ENCODE assay signal across 13 cellular contexts in the genomic region with DNA sequence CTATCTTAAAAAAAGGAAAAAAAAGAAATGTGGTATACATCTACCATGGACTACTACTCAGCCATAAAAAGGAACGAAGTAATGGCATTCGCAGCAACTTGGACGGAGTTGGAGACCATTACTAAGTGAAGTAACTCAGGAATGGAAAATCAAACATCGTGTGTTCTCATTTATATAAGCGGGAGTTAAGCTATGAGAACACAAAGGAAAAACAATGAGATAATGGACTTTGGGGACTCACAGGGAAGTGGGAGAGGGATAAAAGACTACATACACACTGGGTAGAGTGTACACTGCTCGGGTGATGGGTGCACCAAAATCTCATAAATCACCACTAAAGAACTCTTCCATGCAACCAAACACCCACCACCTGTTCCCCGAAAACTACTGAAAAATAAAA. TPM values are rescaled to one million over a fixed set of nuclear protein-coding genes. Genes with fewer than 3 reads are reported as not detected.
DNase-seq lines count a peak whose midpoint lies in the region; ATAC-seq and TF ChIP-seq lines count a peak whose summit lies in the region.
"Had no signal": no experiment of that assay in that cellular context is flagged by ENCODE, and none has a peak within 500 bp of the region (broad histone marks: within the 10 kb centered on the region; RNA-seq: fewer than 3 reads in every experiment).

No MANE protein-coding gene starts in this region.

- CTCF ChIA-PET in activated CD8-positive, alpha-beta T cell treated with anti-CD3 and anti-CD28 coated beads, Interleukin-2, amount 10 ng/mL, durations not matched to agents 7 days and 5 days (lab: Charles Lee), result interaction anchor here (1.2 kb wide), 1 partner anchor 9 kb away, joined by 3 read pairs; no protein-coding TSS in a partner anchor
- CTCF ChIA-PET in activated CD8-positive, alpha-beta T cell treated with anti-CD3 and anti-CD28 coated beads for 36 hours (lab: Charles Lee), result no interaction called here

- H3K36me3 Mint-ChIP-seq in activated CD8-positive, alpha-beta T cell treated with anti-CD3 and anti-CD28 coated beads, Interleukin-2, amount 10 ng/mL, durations not matched to agents 7 days and 5 days (ENCODE audit: low read depth), result peaks cover 18% of the 10 kb centered on the region
- H3K36me3 Mint-ChIP-seq in activated CD8-positive, alpha-beta T cell treated with anti-CD3 and anti-CD28 coated beads for 36 hours (ENCODE audit: low read depth), result peaks cover 17% of the 10 kb centered on the region
- no peaks in the 10 kb centered on the region for H3K36me3 Mint-ChIP-seq in T-helper 17 cell (ENCODE audit: low read depth)
- H3K36me3 Mint-ChIP-seq in endothelial cell (ENCODE audit: low read depth, unreplicated experiment), result peaks cover 5% of the 10 kb centered on the region
- peaks cover 42% of the 10 kb centered on the region for H3K36me3 Mint-ChIP-seq in stimulated activated effector memory CD8-positive, alpha-beta T cell treated with anti-CD3 and anti-CD28 coated beads, Interleukin-12 subunit alpha, Interleukin-12 subunit beta, amount 100 ng/mL, for 72 hours

- H3K27me3 Mint-ChIP-seq in activated CD8-positive, alpha-beta T cell treated with anti-CD3 and anti-CD28 coated beads, Interleukin-2, amount 10 ng/mL, durations not matched to agents 7 days and 5 days (ENCODE audit: low read depth), result no peaks in the 10 kb centered on the region
- no peaks in the 10 kb centered on the region for H3K27me3 Mint-ChIP-seq in activated CD8-positive, alpha-beta T cell treated with anti-CD3 and anti-CD28 coated beads for 36 hours
- no peaks in the 10 kb centered on the region for H3K27me3 Mint-ChIP-seq in T-helper 17 cell
- no peaks in the 10 kb centered on the region for H3K27me3 Mint-ChIP-seq in endothelial cell (ENCODE audit: unreplicated experiment)

- H3K9me3 Mint-ChIP-seq in activated CD8-positive, alpha-beta T cell treated with anti-CD3 and anti-CD28 coated beads, Interleukin-2, amount 10 ng/mL, durations not matched to agents 7 days and 5 days (ENCODE audit: insufficient read depth), result no peaks in the 10 kb centered on the region
- no peaks in the 10 kb centered on the region for H3K9me3 Mint-ChIP-seq in activated CD8-positive, alpha-beta T cell treated with anti-CD3 and anti-CD28 coated beads for 36 hours
- H3K9me3 Mint-ChIP-seq in endothelial cell (ENCODE audit: unreplicated experiment), result no peaks in the 10 kb centered on the region
- H3K9me3 Mint-ChIP-seq in stimulated activated effector memory CD8-positive, alpha-beta T cell treated with anti-CD3 and anti-CD28 coated beads, Interleukin-12 subunit alpha, Interleukin-12 subunit beta, amount 100 ng/mL, for 72 hours, result no peaks in the 10 kb centered on the region
- H3K9me3 Mint-ChIP-seq: CD14-positive monocyte; CD8-positive, alpha-beta T cell had no signal

- peak; percentile 4 for DNase-seq in activated CD8-positive, alpha-beta T cell treated with anti-CD3 and anti-CD28 coated beads, Interleukin-2, amount 10 ng/mL, durations not matched to agents 7 days and 5 days
- no peak for DNase-seq in activated CD8-positive, alpha-beta T cell treated with anti-CD3 and anti-CD28 coated beads for 36 hours
- DNase-seq in T-helper 17 cell (no peak), endothelial cell (ENCODE audit: low spot score) (no peak), H4 (ENCODE audit: low spot score) (no peak), left ventricle myocardium superior (no peak)
- DNase-seq in stimulated activated effector memory CD8-positive, alpha-beta T cell treated with anti-CD3 and anti-CD28 coated beads, Interleukin-12 subunit alpha, Interleukin-12 subunit beta, amount 100 ng/mL, for 72 hours (ENCODE audit: low spot score in 2 of 2), result no peak
- DNase-seq: CD8-positive, alpha-beta T cell; DMS53; GF-D8; HCEC 1CT had no signal

- peaks cover 19% of the 10 kb centered on the region for H3K4me1 Mint-ChIP-seq in activated CD8-positive, alpha-beta T cell treated with anti-CD3 and anti-CD28 coated beads, Interleukin-2, amount 10 ng/mL, durations not matched to agents 7 days and 5 days (ENCODE audit: low read depth)
- peaks cover 45% of the 10 kb centered on the region for H3K4me1 Mint-ChIP-seq in activated CD8-positive, alpha-beta T cell treated with anti-CD3 and anti-CD28 coated beads for 36 hours (ENCODE audit: low read depth)
- peaks cover 47% of the 10 kb centered on the region for H3K4me1 Mint-ChIP-seq in T-helper 17 cell
- no peaks in the 10 kb centered on the region for H3K4me1 Mint-ChIP-seq in endothelial cell (ENCODE audit: unreplicated experiment)
- H3K4me1 Mint-ChIP-seq in stimulated activated effector memory CD8-positive, alpha-beta T cell treated with anti-CD3 and anti-CD28 coated beads, Interleukin-12 subunit alpha, Interleukin-12 subunit beta, amount 100 ng/mL, for 72 hours, result peaks cover 37% of the 10 kb centered on the region

- no peaks in the 10 kb centered on the region for H3K9me3 ChIP-seq in T-helper 17 cell (ENCODE audit: control insufficient read depth, low read length, poor library complexity, severe bottlenecking)

- no peak overlapping the region for H3K4me3 Mint-ChIP-seq in activated CD8-positive, alpha-beta T cell treated with anti-CD3 and anti-CD28 coated beads, Interleukin-2, amount 10 ng/mL, durations not matched to agents 7 days and 5 days
- no peak overlapping the region for H3K4me3 Mint-ChIP-seq in activated CD8-positive, alpha-beta T cell treated with anti-CD3 and anti-CD28 coated beads for 36 hours
- H3K4me3 Mint-ChIP-seq in T-helper 17 cell, result peak overlapping the region; percentile 13
- H3K4me3 Mint-ChIP-seq in endothelial cell (ENCODE audit: unreplicated experiment), result no peak overlapping the region
- no peak overlapping the region for H3K4me3 Mint-ChIP-seq in stimulated activated effector memory CD8-positive, alpha-beta T cell treated with anti-CD3 and anti-CD28 coated beads, Interleukin-12 subunit alpha, Interleukin-12 subunit beta, amount 100 ng/mL, for 72 hours
- H3K4me3 Mint-ChIP-seq: CD14-positive monocyte; CD8-positive, alpha-beta T cell had no signal

- ATAC-seq in activated CD8-positive, alpha-beta T cell treated with anti-CD3 and anti-CD28 coated beads, Interleukin-2, amount 10 ng/mL, durations not matched to agents 7 days and 5 days, result no peak
- ATAC-seq in activated CD8-positive, alpha-beta T cell treated with anti-CD3 and anti-CD28 coated beads for 36 hours, result no peak
- ATAC-seq in T-helper 17 cell (no peak), HG03439 (IDR thresholded peaks at IDR 0.05; ENCODE audit: unreplicated experiment) (no peak), left ventricle myocardium superior (no peak)
- ATAC-seq in stimulated activated effector memory CD8-positive, alpha-beta T cell treated with anti-CD3 and anti-CD28 coated beads, Interleukin-12 subunit alpha, Interleukin-12 subunit beta, amount 100 ng/mL, for 72 hours, result no peak
- ATAC-seq: CD8-positive, alpha-beta T cell had no signal

- no peak for TF ChIP-seq CTCF in activated CD8-positive, alpha-beta T cell treated with anti-CD3 and anti-CD28 coated beads for 36 hours (IDR thresholded peaks at IDR 0.05)
- TF ChIP-seq CTCF in endothelial cell (IDR thresholded peaks at IDR 0.05; ENCODE audit: unreplicated experiment), result no peak

- no peak overlapping the region for H3K27ac Mint-ChIP-seq in activated CD8-positive, alpha-beta T cell treated with anti-CD3 and anti-CD28 coated beads, Interleukin-2, amount 10 ng/mL, durations not matched to agents 7 days and 5 days
- H3K27ac Mint-ChIP-seq in activated CD8-positive, alpha-beta T cell treated with anti-CD3 and anti-CD28 coated beads for 36 hours, result no peak overlapping the region
- H3K27ac Mint-ChIP-seq in T-helper 17 cell (no peak overlapping the region), endothelial cell (ENCODE audit: unreplicated experiment) (peak overlapping the region; percentile 55)
- peak overlapping the region; percentile 32 for H3K27ac Mint-ChIP-seq in stimulated activated effector memory CD8-positive, alpha-beta T cell treated with anti-CD3 and anti-CD28 coated beads, Interleukin-12 subunit alpha, Interleukin-12 subunit beta, amount 100 ng/mL, for 72 hours
- H3K27ac Mint-ChIP-seq: CD8-positive, alpha-beta T cell had no signal

- intact Hi-C loops in activated CD8-positive, alpha-beta T cell treated with anti-CD3 and anti-CD28 coated beads for 36 hours (cut with micrococcal nuclease), result no loop called here
- intact Hi-C loops in left ventricle myocardium superior (cut with micrococcal nuclease), result no loop called here

- POLR2A ChIA-PET in activated CD8-positive, alpha-beta T cell treated with anti-CD3 and anti-CD28 coated beads, Interleukin-2, amount 10 ng/mL, durations not matched to agents 7 days and 5 days (lab: Charles Lee), result no interaction called here
- POLR2A ChIA-PET in activated CD8-positive, alpha-beta T cell treated with anti-CD3 and anti-CD28 coated beads for 36 hours (lab: Charles Lee), result no interaction called here

RNA-seq across cellular contexts. Expression of gene RAB6A, which starts 11.8 kb away (rescaled TPM):
- total RNA-seq in activated CD8-positive, alpha-beta T cell treated with anti-CD3 and anti-CD28 coated beads, Interleukin-2, amount 10 ng/mL, durations not matched to agents 7 days and 5 days, result 100 to 1,000 TPM in 1 of 2 experiments, 10 to 100 TPM in 1; 97.7 to 101 TPM
- total RNA-seq in activated CD8-positive, alpha-beta T cell treated with anti-CD3 and anti-CD28 coated beads for 36 hours, result 10 to 100 TPM; 75.3 to 77.6 TPM
- total RNA-seq in T-helper 17 cell (10 to 100 TPM; 63.8 to 70.3 TPM), endothelial cell (ENCODE audit: unreplicated experiment) (125 TPM), left ventricle myocardium superior (96.3 TPM)
- 31.6 and 47.8 TPM in 2 replicates for total RNA-seq in H4 (2014; rRNA removed; shearing (Covaris generic))

RNA-seq across cellular contexts. Expression of gene MRPL48, which starts 38.6 kb away (rescaled TPM):
- total RNA-seq in activated CD8-positive, alpha-beta T cell treated with anti-CD3 and anti-CD28 coated beads, Interleukin-2, amount 10 ng/mL, durations not matched to agents 7 days and 5 days, result 10 to 100 TPM; 45.1 to 46.0 TPM
- 10 to 100 TPM; 41.3 to 44.9 TPM for total RNA-seq in activated CD8-positive, alpha-beta T cell treated with anti-CD3 and anti-CD28 coated beads for 36 hours
- total RNA-seq in T-helper 17 cell (10 to 100 TPM; 14.8 to 23.7 TPM), endothelial cell (ENCODE audit: unreplicated experiment) (21.7 TPM), left ventricle myocardium superior (44.7 TPM)
- total RNA-seq in H4 (2014; rRNA removed; shearing (Covaris generic)), result 46.7 and 167 TPM in 2 replicates

Comparison
In these comparisons a context has a peak if more than half of its experiments do, and no peak if none do; other contexts are left out.
1. H3K27ac Mint-ChIP-seq: peak in endothelial cell (single experiment) and stimulated activated effector memory CD8-positive, alpha-beta T cell treated with anti-CD3 and anti-CD28 coated beads, Interleukin-12 subunit alpha, Interleukin-12 subunit beta, amount 100 ng/mL, for 72 hours (single experiment); none in activated CD8-positive, alpha-beta T cell treated with anti-CD3 and anti-CD28 coated beads, Interleukin-2, amount 10 ng/mL, durations not matched to agents 7 days and 5 days (single experiment), activated CD8-positive, alpha-beta T cell treated with anti-CD3 and anti-CD28 coated beads for 36 hours (single experiment) and T-helper 17 cell (single experiment).